ENCODE assay signal across 8 cellular contexts in the genomic region with DNA sequence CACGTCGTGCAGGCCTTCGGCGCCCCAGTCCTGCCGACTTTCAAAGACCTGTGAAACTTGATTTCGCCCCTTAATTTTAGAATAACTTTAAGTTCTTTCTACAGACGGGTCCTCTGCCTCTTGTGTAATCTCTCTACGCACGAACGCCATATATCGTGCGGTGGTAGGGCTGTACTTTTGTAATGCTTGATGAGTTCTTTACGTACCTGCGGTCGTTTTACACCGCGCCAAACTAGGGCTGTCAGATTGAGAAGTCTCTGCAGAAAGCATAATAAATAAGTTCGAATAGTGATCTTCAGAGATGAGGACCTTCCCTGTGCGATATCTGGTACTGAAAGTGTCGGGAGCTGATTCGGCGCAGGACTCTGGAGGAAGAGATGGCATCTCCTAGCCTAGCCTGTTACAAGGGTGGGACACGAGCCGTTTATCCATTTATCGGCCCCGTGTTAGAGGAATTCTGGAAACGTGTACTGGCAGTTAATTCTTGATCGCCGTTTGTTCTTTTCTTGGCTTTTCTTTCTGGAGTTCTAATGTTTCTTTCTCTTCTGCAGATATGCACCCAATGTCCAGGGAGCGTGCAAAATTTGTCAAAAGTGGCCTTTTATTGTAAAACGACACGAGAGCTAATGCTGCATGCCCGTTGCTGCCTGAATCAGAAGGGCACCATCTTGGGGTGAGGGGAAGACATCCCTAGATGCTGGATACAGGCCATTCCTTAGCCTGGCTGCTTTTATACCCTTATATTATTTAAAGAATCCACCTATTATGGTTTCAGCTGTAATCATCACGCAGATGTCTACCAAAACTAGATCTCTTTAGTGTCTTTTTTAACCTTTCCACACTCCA. TPM values are rescaled to one million over a fixed set of nuclear protein-coding genes. Genes with fewer than 3 reads are reported as not detected.
DNase-seq lines count a peak whose midpoint lies in the region; ATAC-seq and TF ChIP-seq lines count a peak whose summit lies in the region.

No MANE protein-coding gene starts in this region.

- H4K20me1 ChIP-seq in PC-3 (ENCODE audit: low read length), result no peaks in the 10 kb centered on the region

- TF ChIP-seq POLR2A in spleen (IDR thresholded peaks at IDR 0.05), result no peak

- peak overlapping the region; percentile 88 for H3K4me2 ChIP-seq in PC-3 (ENCODE audit: low read length)

- H3K27ac ChIP-seq in PC-3 (ENCODE audit: low read length) (peak overlapping the region; percentile 81), spleen (peak overlapping the region; percentile 84 to 99 (median 97))

- peaks cover 4% of the 10 kb centered on the region for H3K36me3 ChIP-seq in PC-3 (ENCODE audit: low read depth, low read length)
- peaks cover 0 to 48% (median 15%) of the 10 kb centered on the region in 6 donors for H3K36me3 ChIP-seq in spleen

- H3K4me1 ChIP-seq in PC-3 (ENCODE audit: insufficient read depth, low read length), result peaks cover 24% of the 10 kb centered on the region
- peaks cover 10 to 56% (median 38%) of the 10 kb centered on the region in 6 donors for H3K4me1 ChIP-seq in spleen

- CTCF ChIA-PET in PC-3 (lab: Charles Lee), result no interaction called here

- intact Hi-C loops in PC-3 (cut with micrococcal nuclease), result loop anchor here (5.0 kb wide), 1 partner anchor 69 kb away; the partner anchor contains the start of gene TRIM54
- intact Hi-C loops in spleen (cut with DNase I; ENCODE audit: low total_unique reads), result no loop called here

- H3K27me3 ChIP-seq in PC-3 (ENCODE audit: low read length) (no peaks in the 10 kb centered on the region), spleen (replicated peaks in 1 of 7) (no peaks in the 10 kb centered on the region)

- TF ChIP-seq CTCF in PC-3 (conservative IDR thresholded peaks at IDR 0.05; ENCODE audit: low read depth, low read length) (no peak), spleen (IDR thresholded peaks at IDR 0.05 in 8 of 11, conservative IDR thresholded peaks at IDR 0.05 in 3 of 11) (no peak)

- DNase-seq in activated T-cell treated with anti-CD3 and anti-CD28 coated beads for 1 hour (ENCODE audit: low read depth), result peak; percentile 19
- no peak for DNase-seq in activated T-cell treated with anti-CD3 and anti-CD28 coated beads, Interleukin-2, amount 50 U/mL, for 48 hours
- peak; percentile 37 for DNase-seq in PC-3
- peak; percentile 72 for DNase-seq in amniotic epithelial cell (ENCODE audit: low read depth)
- DNase-seq in spleen, result no peak
- no peak for DNase-seq in Ammon's horn (ENCODE audit: low spot score)

- H3F3A ChIP-seq in PC-3 (ENCODE audit: low read length, unreplicated experiment), result no peaks in the 10 kb centered on the region

- 8 to 9% (median 8%) methylated on average over 34 of the region's 34 CpGs for WGBS in spleen, 5 donors

- TSS peak; percentile 50 for BruUV-seq in PC-3 (replicated peaks; lab: Mats Ljungman, UMichigan)

- H3K4me3 ChIP-seq in PC-3 (ENCODE audit: low read length) (peak overlapping the region; percentile 83), iPS-11a (ENCODE audit: low read depth, low read length) (peak overlapping the region; percentile 97), spleen (peak overlapping the region; percentile 61 to 86 (median 74))

- no peaks in the 10 kb centered on the region for H3K9me2 ChIP-seq in PC-3 (replicated peaks; ENCODE audit: low read length)

- no peaks in the 10 kb centered on the region for H3K9me3 ChIP-seq in PC-3 (ENCODE audit: low read length)
- no peaks in the 10 kb centered on the region for H3K9me3 ChIP-seq in spleen

- ATAC-seq in HG03066 (IDR thresholded peaks at IDR 0.05; ENCODE audit: low read depth, unreplicated experiment), result peak; percentile 12
- ATAC-seq in PC-3, result peak; percentile 3

- peak overlapping the region; percentile 90 for H2AFZ ChIP-seq in PC-3 (ENCODE audit: low read length)

- POLR2A ChIA-PET in PC-3 (lab: Charles Lee; ENCODE audit: unreplicated experiment), result no interaction called here

- peak overlapping the region; percentile 98 for H3K9ac ChIP-seq in PC-3 (ENCODE audit: low read length)

- peaks cover 40% of the 10 kb centered on the region for H3K79me2 ChIP-seq in PC-3 (ENCODE audit: low read length)

RNA-seq across cellular contexts. Expression of gene SLC5A6, which starts 0.8 kb away (rescaled TPM):
- 46.0 and 48.1 TPM in 2 replicates for total RNA-seq in PC-3 (2014; rRNA removed)
- total RNA-seq in spleen, result 10 to 100 TPM; 19.4 to 33.3 (median 23.2) TPM
- 10 to 100 TPM; 11.9 to 15.4 (median 15.3) TPM for polyA plus RNA-seq in spleen

RNA-seq across cellular contexts. Expression of gene ATRAID, which starts 1.0 kb away (rescaled TPM):
- total RNA-seq in PC-3 (2014; rRNA removed), result 111 and 130 TPM in 2 replicates
- 100 to 1,000 TPM in 3 of 7 donors, 10 to 100 TPM in 4; 59.2 to 300 (median 92.8) TPM for total RNA-seq in spleen
- 100 to 1,000 TPM in 2 of 3 donors, 10 to 100 TPM in 1; 85.1 to 131 (median 116) TPM for polyA plus RNA-seq in spleen

RNA-seq across cellular contexts. Expression of gene CAD, which starts 4.3 kb away (rescaled TPM):
- total RNA-seq in PC-3 (2014; rRNA removed) (85.9 and 121 TPM in 2 replicates), spleen (10 to 100 TPM; 20.9 to 38.8 (median 30.3) TPM)
- polyA plus RNA-seq in spleen, result 10 to 100 TPM; 10.9 to 18.3 (median 14.2) TPM

RNA-seq across cellular contexts. Expression of gene SLC30A3, which starts 50.0 kb away (rescaled TPM):
- total RNA-seq in PC-3 (2014; rRNA removed) (0.36 TPM in 1 of 2 replicates, not detected in the other), spleen (under 1 TPM in 2 of 7 donors, not detected in 5; 0.32 to 0.34 TPM)
- polyA plus RNA-seq in spleen, result under 1 TPM; 0.05 to 0.16 (median 0.07) TPM

Comparison
In these comparisons a context has a peak if more than half of its experiments do, and no peak if none do; other contexts are left out.
1. DNase-seq: peak in activated T-cell treated with anti-CD3 and anti-CD28 coated beads for 1 hour (single experiment), PC-3 (single experiment) and amniotic epithelial cell (single experiment); none in activated T-cell treated with anti-CD3 and anti-CD28 coated beads, Interleukin-2, amount 50 U/mL, for 48 hours (0 of 2), spleen (single experiment) and Ammon's horn (single experiment).
2. Peak in every context shown above with its lines, with median percentiles within 50 percentile points of each other: H3K4me3 ChIP-seq.